21 cellular contexts compared by ENCODE assay signal in the genomic region with DNA sequence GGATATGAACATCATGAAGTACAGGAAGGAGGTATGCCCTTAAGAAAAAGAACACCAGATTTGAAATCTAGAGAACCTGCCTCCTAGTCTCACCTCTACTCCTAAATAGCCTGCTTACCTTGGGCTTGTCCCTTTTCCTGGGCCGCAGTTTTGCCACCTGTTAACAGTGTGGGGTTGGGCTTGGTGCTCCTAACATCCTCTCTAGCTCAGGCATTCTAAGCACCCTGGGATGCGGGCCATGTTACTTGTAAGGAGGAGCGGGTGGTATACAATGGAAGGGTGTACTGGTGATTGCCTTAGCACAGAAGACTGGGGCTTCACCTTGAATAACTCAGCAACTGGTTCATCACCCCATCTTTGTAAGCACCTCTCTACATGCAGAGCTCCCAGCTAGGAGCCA. TPM values are rescaled to one million over a fixed set of nuclear protein-coding genes. Genes with fewer than 3 reads are reported as not detected.
DNase-seq lines count a peak whose midpoint lies in the region; ATAC-seq lines count a peak whose summit lies in the region.
"Had no signal": no experiment of that assay in that cellular context is flagged by ENCODE, and none has a peak within 500 bp of the region (broad histone marks: within the 10 kb centered on the region; RNA-seq: fewer than 3 reads in every experiment).

No MANE protein-coding gene starts in this region.

- H3K79me2 ChIP-seq in Karpas-422 (ENCODE audit: low read length) = no peaks in the 10 kb centered on the region

- no peak overlapping the region for H3K4me3 Mint-ChIP-seq in activated T-cell treated with anti-CD3 and anti-CD28 coated beads, Interleukin-2, amount 50 U/mL, for 4 hours
- H3K4me3 Mint-ChIP-seq: immature natural killer cell had no signal

- H2BK12ac ChIP-seq in mesenchymal stem cell (ENCODE audit: low read length in 2 of 2) = no peak overlapping the region

- H3K9me3 Mint-ChIP-seq in activated T-cell treated with anti-CD3 and anti-CD28 coated beads, Interleukin-2, amount 50 U/mL, for 4 hours = no peaks in the 10 kb centered on the region

- H3K4me2 ChIP-seq in Karpas-422 (ENCODE audit: low read depth, low read length, poor library complexity, severe bottlenecking) (no peak overlapping the region), mesenchymal stem cell (ENCODE audit: low read length, poor library complexity, severe bottlenecking) (no peak overlapping the region)
- H3K4me2 ChIP-seq: BLaER1 had no signal

- H3K4ac ChIP-seq in mesenchymal stem cell (ENCODE audit: low read depth in 1 of 2, low read length in 2 of 2) = no peak overlapping the region

- H2BK120ac ChIP-seq in mesenchymal stem cell (ENCODE audit: low read depth, low read length) = no peak overlapping the region

- no peak overlapping the region for H2BK5ac ChIP-seq in mesenchymal stem cell (ENCODE audit: low read depth, low read length, poor library complexity, severe bottlenecking)

- H3K14ac ChIP-seq in mesenchymal stem cell (ENCODE audit: low read length in 2 of 2) = no peak overlapping the region

- no peak overlapping the region for H2AK5ac ChIP-seq in mesenchymal stem cell (ENCODE audit: low read length, severe bottlenecking)

- no peaks in the 10 kb centered on the region for H3K9me2 ChIP-seq in Karpas-422 (replicated peaks; ENCODE audit: insufficient read depth, low read length)

- H3K27me3 ChIP-seq in Karpas-422 (ENCODE audit: low read length) (peaks cover 4% of the 10 kb centered on the region; the same call in 1 of the 2 replicates), mesenchymal stem cell (ENCODE audit: control insufficient read depth in 1 of 2, insufficient read depth in 1 of 2, low read length in 2 of 2) (no peaks in the 10 kb centered on the region), subcutaneous abdominal adipose tissue (ENCODE audit: control insufficient read depth in 5 of 5, insufficient read depth in 4 of 5, low read length in 5 of 5) (no peaks in the 10 kb centered on the region)
- H3K27me3 ChIP-seq: BLaER1, foreskin keratinocyte had no signal

- no peak overlapping the region for H2BK15ac ChIP-seq in mesenchymal stem cell (ENCODE audit: low read depth, poor library complexity, severe bottlenecking)

- no peak overlapping the region for H3K23ac ChIP-seq in mesenchymal stem cell (ENCODE audit: low read length in 2 of 2)

- DNase-seq in Karpas-422 (peak; percentile 34), mesenchymal stem cell (peak; percentile 9)
- no peak for DNase-seq in activated T-cell treated with anti-CD3 and anti-CD28 coated beads, Interleukin-2, amount 50 U/mL, for 4 hours
- DNase-seq: activated CD4-positive, alpha-beta T cell treated with anti-CD3 and anti-CD28 coated beads for 4 hours; activated gamma-delta T cell treated with Interleukin-2 at 50 U/mL for 16 hours; activated T-cell treated with anti-CD3 and anti-CD28 coated beads, Interleukin-2, amount 50 U/mL, for 1 hour; COR-L47; effector CD8-positive, alpha-beta T cell; foreskin keratinocyte; hippocampal formation; immature natural killer cell; stimulated activated naive CD4-positive, alpha-beta T cell had no signal

- no peaks in the 10 kb centered on the region for H3K79me1 ChIP-seq in mesenchymal stem cell (replicated peaks; ENCODE audit: low read length, poor library complexity, severe bottlenecking)

- H3K18ac ChIP-seq in mesenchymal stem cell (ENCODE audit: low read depth in 1 of 2, low read length in 2 of 2) = no peak overlapping the region

- no peaks in the 10 kb centered on the region for H3K4me1 Mint-ChIP-seq in activated T-cell treated with anti-CD3 and anti-CD28 coated beads, Interleukin-2, amount 50 U/mL, for 4 hours (ENCODE audit: low read depth)
- H3K4me1 Mint-ChIP-seq: immature natural killer cell had no signal

- WGBS in mesenchymal stem cell = 100% methylated on average over 1 of the region's 3 CpGs

- peaks cover 12% of the 10 kb centered on the region for H3K27me3 Mint-ChIP-seq in activated T-cell treated with anti-CD3 and anti-CD28 coated beads, Interleukin-2, amount 50 U/mL, for 4 hours (ENCODE audit: low read depth)

- H4K8ac ChIP-seq in mesenchymal stem cell (ENCODE audit: low read length) = no peak overlapping the region

- H4K91ac ChIP-seq in mesenchymal stem cell (ENCODE audit: low read length) = no peak overlapping the region

- H4K20me1 ChIP-seq in Karpas-422 (ENCODE audit: insufficient read depth, low read depth, low read length) = peaks cover 3% of the 10 kb centered on the region; the same call in 1 of the 2 replicates
- H4K20me1 ChIP-seq: BLaER1 had no signal

- no peak for ATAC-seq in GM21576 (IDR thresholded peaks at IDR 0.05; ENCODE audit: unreplicated experiment)
- ATAC-seq in GM19397 (IDR thresholded peaks at IDR 0.05; ENCODE audit: unreplicated experiment) = no peak
- ATAC-seq in GM19455 (IDR thresholded peaks at IDR 0.05; ENCODE audit: unreplicated experiment) = no peak
- no peak for ATAC-seq in activated T-cell treated with anti-CD3 and anti-CD28 coated beads, Interleukin-2, amount 50 U/mL, for 4 hours
- ATAC-seq: foreskin keratinocyte, SK-N-SH treated with all-trans-retinoic acid at 6 μM for 48 hours had no signal

- no peak overlapping the region for H2AFZ ChIP-seq in Karpas-422 (ENCODE audit: low read length)
- H2AFZ ChIP-seq in mesenchymal stem cell (ENCODE audit: low read depth, low read length) = no peak overlapping the region

- peaks cover 29% of the 10 kb centered on the region for H3K4me1 ChIP-seq in Karpas-422 (ENCODE audit: low read length)
- H3K4me1 ChIP-seq in mesenchymal stem cell (ENCODE audit: control insufficient read depth, insufficient read depth, low read depth, low read length) = no peaks in the 10 kb centered on the region
- H3K4me1 ChIP-seq in subcutaneous abdominal adipose tissue (ENCODE audit: control insufficient read depth in 5 of 5, insufficient read depth in 5 of 5, low read length in 5 of 5) = peaks cover 45 to 100% (median 93%) of the 10 kb centered on the region in 5 donors
- H3K4me1 ChIP-seq: HAP-1 had no signal

- H3K9me3 ChIP-seq in Karpas-422 (ENCODE audit: low read length) (no peaks in the 10 kb centered on the region), mesenchymal stem cell (ENCODE audit: control insufficient read depth, low read length) (no peaks in the 10 kb centered on the region), subcutaneous abdominal adipose tissue (ENCODE audit: control insufficient read depth in 5 of 5, low read length in 5 of 5) (no peaks in the 10 kb centered on the region)
- H3K9me3 ChIP-seq: BLaER1, HAP-1 had no signal

- no peaks in the 10 kb centered on the region for H3K36me3 Mint-ChIP-seq in activated T-cell treated with anti-CD3 and anti-CD28 coated beads, Interleukin-2, amount 50 U/mL, for 4 hours (ENCODE audit: insufficient read depth)
- H3K36me3 Mint-ChIP-seq: immature natural killer cell had no signal

- H3K4me3 ChIP-seq in Karpas-422 (ENCODE audit: low read length) (no peak overlapping the region), mesenchymal stem cell (ENCODE audit: insufficient read depth in 1 of 2, low read depth in 1 of 2, low read length in 2 of 2) (no peak overlapping the region), subcutaneous abdominal adipose tissue (ENCODE audit: low read depth in 1 of 5, low read length in 5 of 5) (no peak overlapping the region)
- H3K4me3 ChIP-seq: BLaER1, HAP-1 had no signal

- no peaks in the 10 kb centered on the region for H3K36me3 ChIP-seq in Karpas-422 (ENCODE audit: insufficient read depth, low read length)
- H3K36me3 ChIP-seq in mesenchymal stem cell (ENCODE audit: control insufficient read depth in 1 of 2, insufficient read depth in 2 of 2, low read depth in 1 of 2, low read length in 2 of 2) = peaks cover 0 to 83% of the 10 kb centered on the region in 2 experiments
- peaks cover 0 to 53% (median 45%) of the 10 kb centered on the region in 5 donors for H3K36me3 ChIP-seq in subcutaneous abdominal adipose tissue (ENCODE audit: control insufficient read depth in 5 of 5, insufficient read depth in 5 of 5, low read length in 5 of 5)
- H3K36me3 ChIP-seq: BLaER1, HAP-1 had no signal

- H3K27ac ChIP-seq in Karpas-422 (ENCODE audit: low read length) (no peak overlapping the region), cingulate gyrus (ENCODE audit: low read depth, low read length) (peak overlapping the region; percentile 93), mesenchymal stem cell (ENCODE audit: low read length, poor library complexity, severe bottlenecking) (no peak overlapping the region), subcutaneous abdominal adipose tissue (ENCODE audit: low read depth, low read length) (peak overlapping the region; percentile 81)
- H3K27ac ChIP-seq: BLaER1, foreskin keratinocyte, VCaP had no signal

- no peak overlapping the region for H3K9ac ChIP-seq in Karpas-422 (ENCODE audit: low read length)
- H3K9ac ChIP-seq in mesenchymal stem cell (ENCODE audit: low read length) = no peak overlapping the region
- no peak overlapping the region for H3K9ac ChIP-seq in subcutaneous abdominal adipose tissue (ENCODE audit: low read length in 5 of 5)
- H3K9ac ChIP-seq: BLaER1 had no signal

RNA-seq across cellular contexts. Expression of gene TIMP3, which starts 48.7 kb away (rescaled TPM):
- not detected in 2 replicates for total RNA-seq in Karpas-422 (2014; rRNA removed; shearing (Covaris generic); ENCODE audit: low replicate concordance)
- 319 TPM for polyA plus RNA-seq in mesenchymal stem cell (2013, experiment 1 of 2)
- 317 TPM for polyA plus RNA-seq in mesenchymal stem cell (2013, experiment 2 of 2)
- total RNA-seq in activated T-cell treated with anti-CD3 and anti-CD28 coated beads, Interleukin-2, amount 50 U/mL, for 4 hours = 1 to 10 TPM; 1.1 to 2.3 (median 1.5) TPM
- polyA plus RNA-seq: immature natural killer cell had no signal

Comparison
In these comparisons a context has a peak if more than half of its experiments do, and no peak if none do; other contexts are left out.
1. H3K27ac ChIP-seq: peak in cingulate gyrus (single experiment) and subcutaneous abdominal adipose tissue (single experiment); none in Karpas-422 (single experiment) and mesenchymal stem cell (single experiment).